1 cellular context compared by ENCODE assay signal in genomic region chr14:50037837-50038236, GRCh38.
TF ChIP-seq lines count a peak whose summit lies in the region.

No MANE protein-coding gene starts in this region.

TF ChIP-seq in K562, 482 proteins besides CTCF, POLR2A, EP300 and RAD21 (continued from another document):
- TF ChIP-seq, protein P1, sequence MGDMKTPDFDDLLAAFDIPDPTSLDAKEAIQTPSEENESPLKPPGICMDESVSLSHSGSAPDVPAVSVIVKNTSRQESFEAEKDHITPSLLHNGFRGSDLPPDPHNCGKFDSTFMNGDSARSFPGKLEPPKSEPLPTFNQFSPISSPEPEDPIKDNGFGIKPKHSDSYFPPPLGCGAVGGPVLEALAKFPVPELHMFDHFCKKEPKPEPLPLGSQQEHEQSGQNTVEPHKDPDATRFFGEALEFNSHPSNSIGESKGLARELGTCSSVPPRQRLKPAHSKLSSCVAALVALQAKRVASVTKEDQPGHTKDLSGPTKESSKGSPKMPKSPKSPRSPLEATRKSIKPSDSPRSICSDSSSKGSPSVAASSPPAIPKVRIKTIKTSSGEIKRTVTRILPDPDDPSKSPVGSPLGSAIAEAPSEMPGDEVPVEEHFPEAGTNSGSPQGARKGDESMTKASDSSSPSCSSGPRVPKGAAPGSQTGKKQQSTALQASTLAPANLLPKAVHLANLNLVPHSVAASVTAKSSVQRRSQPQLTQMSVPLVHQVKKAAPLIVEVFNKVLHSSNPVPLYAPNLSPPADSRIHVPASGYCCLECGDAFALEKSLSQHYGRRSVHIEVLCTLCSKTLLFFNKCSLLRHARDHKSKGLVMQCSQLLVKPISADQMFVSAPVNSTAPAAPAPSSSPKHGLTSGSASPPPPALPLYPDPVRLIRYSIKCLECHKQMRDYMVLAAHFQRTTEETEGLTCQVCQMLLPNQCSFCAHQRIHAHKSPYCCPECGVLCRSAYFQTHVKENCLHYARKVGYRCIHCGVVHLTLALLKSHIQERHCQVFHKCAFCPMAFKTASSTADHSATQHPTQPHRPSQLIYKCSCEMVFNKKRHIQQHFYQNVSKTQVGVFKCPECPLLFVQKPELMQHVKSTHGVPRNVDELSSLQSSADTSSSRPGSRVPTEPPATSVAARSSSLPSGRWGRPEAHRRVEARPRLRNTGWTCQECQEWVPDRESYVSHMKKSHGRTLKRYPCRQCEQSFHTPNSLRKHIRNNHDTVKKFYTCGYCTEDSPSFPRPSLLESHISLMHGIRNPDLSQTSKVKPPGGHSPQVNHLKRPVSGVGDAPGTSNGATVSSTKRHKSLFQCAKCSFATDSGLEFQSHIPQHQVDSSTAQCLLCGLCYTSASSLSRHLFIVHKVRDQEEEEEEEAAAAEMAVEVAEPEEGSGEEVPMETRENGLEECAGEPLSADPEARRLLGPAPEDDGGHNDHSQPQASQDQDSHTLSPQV (IDR thresholded peaks at IDR 0.05): no peak
- peak; percentile 66; the same call in 1 of the 2 replicates for TF ChIP-seq VEZF1 (CRISPR knock-in tag; IDR thresholded peaks at IDR 0.05)
- TF ChIP-seq EGR1 (conservative IDR thresholded peaks at IDR 0.05): peak; percentile 40
- TF ChIP-seq MAX (CRISPR knock-in tag; IDR thresholded peaks at IDR 0.05): no peak
